ENCODE assay signal across 8 cellular contexts in the genomic region with DNA sequence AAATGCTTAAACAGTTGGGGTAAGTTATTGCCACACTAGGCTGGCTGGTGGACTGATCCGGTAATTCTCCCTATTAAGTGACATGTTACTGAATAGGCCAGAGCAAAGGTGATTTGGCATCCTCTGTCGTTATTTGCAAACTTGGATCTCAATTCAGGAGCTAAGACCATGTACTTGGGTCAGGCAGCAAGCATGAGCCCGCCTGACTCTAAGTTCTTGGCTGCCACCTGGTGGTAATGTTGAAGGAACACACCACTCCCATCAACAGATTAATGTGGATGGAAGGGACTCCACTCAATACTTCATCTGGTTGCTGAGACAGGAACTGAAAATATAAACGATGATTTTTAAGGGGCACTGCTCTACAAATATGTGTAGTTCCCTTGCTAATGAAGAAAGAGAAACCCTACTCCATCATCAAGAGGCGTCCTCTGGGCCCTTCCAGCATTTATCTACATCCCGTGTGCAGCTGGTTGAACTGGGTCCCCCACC.
A peak's percentile ranks its signal among the peaks of the same experiment; 100 is the strongest.
DNase-seq lines count a peak whose midpoint lies in the region; ATAC-seq, FAIRE-seq and TF ChIP-seq lines count a peak whose summit lies in the region.

No MANE protein-coding gene starts in this region.

- no peak overlapping the region for H3K4me3 Mint-ChIP-seq in naive B cell

- no peaks in the 10 kb centered on the region for H4K20me1 ChIP-seq in OCI-LY3 (ENCODE audit: insufficient read depth, low read length)

- H3K36me3 ChIP-seq in OCI-LY3 (replicated peaks; ENCODE audit: low read depth, low read length) = no peaks in the 10 kb centered on the region

- peak overlapping the region; percentile 73 for H3K4me2 ChIP-seq in OCI-LY3 (ENCODE audit: low read length)

- FAIRE-seq in HTR-8/SVneo (lab: Jason Lieb, UNC) = peak; percentile 74

- DNase-seq in COR-L47 (lab: John Stamatoyannopoulos, UW) (peak; percentile 45), HTR-8/SVneo (ENCODE audit: insufficient read length, low spot score) (peak; percentile 84), epithelial cell of prostate (ENCODE audit: low read depth, low spot score) (peak; percentile 43), naive B cell (peak; percentile 71)
- DNase-seq in activated CD8-positive, alpha-beta memory T cell treated with anti-CD3 and anti-CD28 coated beads, Interleukin-2, amount 50 U/mL, for 24 hours (ENCODE audit: extremely low read depth) = peak; percentile 27
- peak; percentile 67 for DNase-seq in stimulated activated naive CD8-positive, alpha-beta T cell treated with anti-CD3 and anti-CD28 coated beads, Interleukin-15, Interleukin-2, amounts not matched to agents 100 U/mL and 50 U/mL, for 24 hours

- H3K27ac ChIP-seq in OCI-LY3 (ENCODE audit: low read length) = peak overlapping the region; percentile 45
- no peak overlapping the region for H3K27ac ChIP-seq in epithelial cell of prostate

- H3K4me1 Mint-ChIP-seq in naive B cell = peaks cover 7 to 14% (median 10%) of the 10 kb centered on the region in 3 donors

- H3K4me3 ChIP-seq in OCI-LY3 (ENCODE audit: low read length) = peak overlapping the region; percentile 66

- ATAC-seq in GM21381 (IDR thresholded peaks at IDR 0.05; ENCODE audit: unreplicated experiment) (peak; percentile 91), naive B cell (ENCODE audit: low read depth in 2 of 2) (peak; percentile 97 to 98)
- ATAC-seq in stimulated activated naive CD8-positive, alpha-beta T cell treated with anti-CD3 and anti-CD28 coated beads, Interleukin-15, Interleukin-2, amounts not matched to agents 100 U/mL and 50 U/mL, for 24 hours = peak; percentile 80

- H3K79me2 ChIP-seq in OCI-LY3 (ENCODE audit: low read length) = no peaks in the 10 kb centered on the region

- H3K27me3 ChIP-seq in OCI-LY3 (ENCODE audit: low read depth, low read length) = peaks cover 12% of the 10 kb centered on the region; the same call in 1 of the 2 replicates

- peak overlapping the region; percentile 80 for H2AFZ ChIP-seq in OCI-LY3 (ENCODE audit: low read depth, low read length)

- H3K27me3 Mint-ChIP-seq in naive B cell = no peaks in the 10 kb centered on the region

- peak; percentile 89 for TF ChIP-seq CTCF in OCI-LY3 (IDR thresholded peaks at IDR 0.05; ENCODE audit: low read depth, low read length)

- H3K27ac Mint-ChIP-seq in naive B cell = peak overlapping the region in 3 of 6 donors; percentile 1 to 68 (median 62)

- H3K9ac ChIP-seq in OCI-LY3 (ENCODE audit: low read length) = peak overlapping the region; percentile 42

- no peaks in the 10 kb centered on the region for H3K9me3 ChIP-seq in OCI-LY3 (ENCODE audit: insufficient read depth, low read length)

- H3K9me3 Mint-ChIP-seq in naive B cell = no peaks in the 10 kb centered on the region

- peaks cover 26% of the 10 kb centered on the region for H3K4me1 ChIP-seq in OCI-LY3 (ENCODE audit: low read length)

- H3K36me3 Mint-ChIP-seq in naive B cell = no peaks in the 10 kb centered on the region

Comparison
In these comparisons a context has a peak if more than half of its experiments do, and no peak if none do; other contexts are left out.
1. DNase-seq: peak in every context shown above with its lines; median percentile 84 in HTR-8/SVneo; 71 in naive B cell; 67 in stimulated activated naive CD8-positive, alpha-beta T cell treated with anti-CD3 and anti-CD28 coated beads, Interleukin-15, Interleukin-2, amounts not matched to agents 100 U/mL and 50 U/mL, for 24 hours; 45 in COR-L47; 43 in epithelial cell of prostate; 27 in activated CD8-positive, alpha-beta memory T cell treated with anti-CD3 and anti-CD28 coated beads, Interleukin-2, amount 50 U/mL, for 24 hours.